In the genomic region with DNA sequence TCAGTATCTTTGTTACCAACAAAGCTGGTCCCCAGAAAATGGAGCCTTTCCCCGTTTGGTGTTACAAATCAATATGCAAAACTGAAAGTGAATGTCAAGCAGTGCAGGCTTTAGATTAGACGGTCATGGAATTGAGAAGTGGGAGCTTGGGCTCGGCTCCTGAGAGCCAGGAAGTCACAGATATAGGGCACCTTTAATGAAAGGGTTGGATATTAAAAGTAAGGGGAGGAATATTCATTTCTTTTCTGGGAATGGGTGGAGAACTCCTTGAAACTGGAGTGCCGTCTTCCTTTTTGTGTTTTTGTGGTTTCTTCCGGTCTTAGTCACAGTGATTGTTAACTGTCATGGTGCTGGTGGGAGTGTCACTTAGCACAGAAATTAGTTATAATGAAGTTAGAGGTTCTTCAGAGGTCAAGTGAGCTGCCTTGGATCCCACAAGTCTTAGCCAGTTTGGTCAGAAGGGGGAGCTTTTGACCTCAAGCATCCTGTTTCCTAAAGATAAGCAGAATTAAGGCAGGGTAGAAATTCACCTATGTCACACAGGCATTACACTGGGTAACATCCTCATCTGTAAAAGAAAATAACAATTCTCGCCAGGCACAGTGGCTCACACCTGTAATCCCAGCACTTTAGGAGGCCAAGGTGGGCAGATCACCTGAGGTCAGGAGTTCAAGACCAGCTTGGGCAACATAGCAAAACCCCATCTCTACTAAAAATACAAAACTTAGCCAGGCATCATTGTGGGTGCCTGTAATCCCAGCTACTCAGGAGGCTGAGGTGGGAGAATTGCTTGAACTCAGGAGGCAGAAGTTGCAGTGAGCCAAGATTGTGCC, we compare ENCODE assay signal across 1 cellular context.
TF ChIP-seq lines count a peak whose summit lies in the region.

No MANE protein-coding gene starts in this region.

TF ChIP-seq in HEK293, 187 proteins besides CTCF, POLR2A, EP300 and RAD21 (continued from another document):
- TF ChIP-seq HIC1 (tag by site-specific recombination; IDR thresholded peaks at IDR 0.05), result no peak
- no peak for TF ChIP-seq SP2 (tag by site-specific recombination; IDR thresholded peaks at IDR 0.05)
- TF ChIP-seq, protein P1, sequence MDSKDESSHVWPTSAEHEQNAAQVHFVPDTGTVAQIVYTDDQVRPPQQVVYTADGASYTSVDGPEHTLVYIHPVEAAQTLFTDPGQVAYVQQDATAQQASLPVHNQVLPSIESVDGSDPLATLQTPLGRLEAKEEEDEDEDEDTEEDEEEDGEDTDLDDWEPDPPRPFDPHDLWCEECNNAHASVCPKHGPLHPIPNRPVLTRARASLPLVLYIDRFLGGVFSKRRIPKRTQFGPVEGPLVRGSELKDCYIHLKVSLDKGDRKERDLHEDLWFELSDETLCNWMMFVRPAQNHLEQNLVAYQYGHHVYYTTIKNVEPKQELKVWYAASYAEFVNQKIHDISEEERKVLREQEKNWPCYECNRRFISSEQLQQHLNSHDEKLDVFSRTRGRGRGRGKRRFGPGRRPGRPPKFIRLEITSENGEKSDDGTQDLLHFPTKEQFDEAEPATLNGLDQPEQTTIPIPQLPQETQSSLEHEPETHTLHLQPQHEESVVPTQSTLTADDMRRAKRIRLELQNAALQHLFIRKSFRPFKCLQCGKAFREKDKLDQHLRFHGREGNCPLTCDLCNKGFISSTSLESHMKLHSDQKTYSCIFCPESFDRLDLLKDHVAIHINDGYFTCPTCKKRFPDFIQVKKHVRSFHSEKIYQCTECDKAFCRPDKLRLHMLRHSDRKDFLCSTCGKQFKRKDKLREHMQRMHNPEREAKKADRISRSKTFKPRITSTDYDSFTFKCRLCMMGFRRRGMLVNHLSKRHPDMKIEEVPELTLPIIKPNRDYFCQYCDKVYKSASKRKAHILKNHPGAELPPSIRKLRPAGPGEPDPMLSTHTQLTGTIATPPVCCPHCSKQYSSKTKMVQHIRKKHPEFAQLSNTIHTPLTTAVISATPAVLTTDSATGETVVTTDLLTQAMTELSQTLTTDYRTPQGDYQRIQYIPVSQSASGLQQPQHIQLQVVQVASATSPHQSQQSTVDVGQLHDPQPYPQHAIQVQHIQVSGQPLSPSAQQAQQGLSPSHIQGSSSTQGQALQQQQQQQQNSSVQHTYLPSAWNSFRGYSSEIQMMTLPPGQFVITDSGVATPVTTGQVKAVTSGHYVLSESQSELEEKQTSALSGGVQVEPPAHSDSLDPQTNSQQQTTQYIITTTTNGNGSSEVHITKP (tag by site-specific recombination; IDR thresholded peaks at IDR 0.05), result peak; percentile 81
- no peak for TF ChIP-seq ZNF600 (tag by site-specific recombination; IDR thresholded peaks at IDR 0.05)
- no peak for TF ChIP-seq ZNF202 (tag by site-specific recombination; IDR thresholded peaks at IDR 0.05; ENCODE audit: borderline replicate concordance)
- TF ChIP-seq ZNF335 (tag by site-specific recombination; conservative IDR thresholded peaks at IDR 0.05), result peak; percentile 90
- no peak for TF ChIP-seq ZNF488 (tag by site-specific recombination; IDR thresholded peaks at IDR 0.05)
- TF ChIP-seq, protein P2, sequence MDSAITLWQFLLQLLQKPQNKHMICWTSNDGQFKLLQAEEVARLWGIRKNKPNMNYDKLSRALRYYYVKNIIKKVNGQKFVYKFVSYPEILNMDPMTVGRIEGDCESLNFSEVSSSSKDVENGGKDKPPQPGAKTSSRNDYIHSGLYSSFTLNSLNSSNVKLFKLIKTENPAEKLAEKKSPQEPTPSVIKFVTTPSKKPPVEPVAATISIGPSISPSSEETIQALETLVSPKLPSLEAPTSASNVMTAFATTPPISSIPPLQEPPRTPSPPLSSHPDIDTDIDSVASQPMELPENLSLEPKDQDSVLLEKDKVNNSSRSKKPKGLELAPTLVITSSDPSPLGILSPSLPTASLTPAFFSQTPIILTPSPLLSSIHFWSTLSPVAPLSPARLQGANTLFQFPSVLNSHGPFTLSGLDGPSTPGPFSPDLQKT (IDR thresholded peaks at IDR 0.05; ENCODE audit: borderline replicate concordance, low read depth, low read length), result no peak
- TF ChIP-seq SP7 (tag by site-specific recombination; IDR thresholded peaks at IDR 0.05), result peak; percentile 64
- no peak for TF ChIP-seq BCL11A (tag by site-specific recombination; IDR thresholded peaks at IDR 0.05; ENCODE audit: low read depth)
- no peak for TF ChIP-seq ZNF791 (tag by site-specific recombination; IDR thresholded peaks at IDR 0.05)
